Comparison of ENCODE assay signal across 14 cellular contexts in genomic region chrX:129717902-129718301, GRCh38. TPM values are rescaled to one million over a fixed set of nuclear protein-coding genes. Genes with fewer than 3 reads are reported as not detected.
A peak's percentile ranks its signal among the peaks of the same experiment; 100 is the strongest.
DNase-seq lines count a peak whose midpoint lies in the region; ATAC-seq, FAIRE-seq and TF ChIP-seq lines count a peak whose summit lies in the region.
"Had no signal": no experiment of that assay in that cellular context is flagged by ENCODE, and none has a peak within 500 bp of the region (broad histone marks: within the 10 kb centered on the region; RNA-seq: fewer than 3 reads in every experiment).

No MANE protein-coding gene starts in this region.

- H3K27ac Mint-ChIP-seq in progenitor cell of endocrine pancreas: no peak overlapping the region
- H3K27ac Mint-ChIP-seq: activated B cell treated with CpG ODN at 0.5 μM for 24 hours, neural progenitor cell had no signal

- H3K9ac ChIP-seq in GM23248 (no peak overlapping the region), fibroblast of lung (ENCODE audit: insufficient read depth, low read length) (no peak overlapping the region)
- H3K9ac ChIP-seq: neural progenitor cell had no signal

- ATAC-seq in SK-N-SH treated with all-trans-retinoic acid at 6 μM for 48 hours (peak; percentile 61), GM21515 (IDR thresholded peaks at IDR 0.05; ENCODE audit: unreplicated experiment) (no peak)
- ATAC-seq: stimulated activated naive CD8-positive, alpha-beta T cell treated with anti-CD3 and anti-CD28 coated beads, Interleukin-15, Interleukin-2, amounts not matched to agents 100 U/mL and 50 U/mL, for 24 hours had no signal

- H3K4me1 Mint-ChIP-seq in progenitor cell of endocrine pancreas (ENCODE audit: low read depth): peaks cover 1% of the 10 kb centered on the region

- in situ Hi-C loops in GM23248 (cut with MboI): no loop called here

- H3F3A ChIP-seq in GM23248 (ENCODE audit: insufficient read depth): no peaks in the 10 kb centered on the region

- WGBS in GM23248 (ENCODE audit: low coverage in 1 of 2, low lambda C conversion rate in 2 of 2, missing lambda C conversion rate in 2 of 2), 2 experiments: 2 to 5% methylated on average over 5 of the region's 5 CpGs
- WGBS in stomach, 5 donors: 67 to 78% (median 76%) methylated on average over 4 to 5 of the region's 5 CpGs

- H3K4me2 ChIP-seq in GM23248 (ENCODE audit: unreplicated experiment) (no peak overlapping the region), fibroblast of lung (ENCODE audit: extremely low read depth, insufficient read depth, low read length) (no peak overlapping the region)
- H3K4me2 ChIP-seq: neural progenitor cell had no signal

- H3K79me2 ChIP-seq in GM23248 (ENCODE audit: insufficient read depth) (no peaks in the 10 kb centered on the region), fibroblast of lung (ENCODE audit: control insufficient read depth, insufficient read depth, low read length) (no peaks in the 10 kb centered on the region)

- TF ChIP-seq POLR2A in stomach (IDR thresholded peaks at IDR 0.05): no peak

- H3K27ac ChIP-seq in GM23248: no peak overlapping the region
- no peak overlapping the region for H3K27ac ChIP-seq in fibroblast of lung (ENCODE audit: insufficient read depth, low read length)
- no peak overlapping the region for H3K27ac ChIP-seq in stomach
- H3K27ac ChIP-seq: neural progenitor cell had no signal

- peaks cover 3% of the 10 kb centered on the region for H3K9me3 Mint-ChIP-seq in progenitor cell of endocrine pancreas (ENCODE audit: low read depth)
- H3K9me3 Mint-ChIP-seq: activated B cell treated with CpG ODN at 0.5 μM for 24 hours, neural progenitor cell had no signal

- H4K20me1 ChIP-seq in GM23248 (ENCODE audit: insufficient read depth) (no peaks in the 10 kb centered on the region), fibroblast of lung (ENCODE audit: control insufficient read depth, extremely low read depth, insufficient read depth, low read length) (no peaks in the 10 kb centered on the region)

- no peak for FAIRE-seq in HTR-8/SVneo (lab: Jason Lieb, UNC)

- H3K4me3 ChIP-seq in GM23248 (no peak overlapping the region), fibroblast of lung (replicated peaks in 1 of 4; ENCODE audit: control extremely low read depth in 1 of 4, insufficient read depth in 1 of 4, low read depth in 3 of 4, low read length in 4 of 4) (no peak overlapping the region), stomach (no peak overlapping the region)
- H3K4me3 ChIP-seq: neural progenitor cell had no signal

- peaks cover 2% of the 10 kb centered on the region for H3K36me3 Mint-ChIP-seq in progenitor cell of endocrine pancreas (ENCODE audit: insufficient read depth)
- H3K36me3 Mint-ChIP-seq: neural progenitor cell had no signal

- no peak for TF ChIP-seq EP300 in stomach (IDR thresholded peaks at IDR 0.05)

- no peaks in the 10 kb centered on the region; the same call in 1 of the 2 replicates for H3K4me1 ChIP-seq in GM23248 (ENCODE audit: insufficient read depth)
- H3K4me1 ChIP-seq in fibroblast of lung (ENCODE audit: control insufficient read depth, extremely low read depth, insufficient read depth, low read length): no peaks in the 10 kb centered on the region
- H3K4me1 ChIP-seq in stomach: no peaks in the 10 kb centered on the region
- H3K4me1 ChIP-seq: neural progenitor cell had no signal

- peaks cover 4% of the 10 kb centered on the region for H3K27me3 Mint-ChIP-seq in progenitor cell of endocrine pancreas
- H3K27me3 Mint-ChIP-seq: activated B cell treated with CpG ODN at 0.5 μM for 24 hours had no signal

- no peak for TF ChIP-seq CTCF in fibroblast of lung (conservative IDR thresholded peaks at IDR 0.05 in 1 of 2, IDR thresholded peaks at IDR 0.05 in 1 of 2; ENCODE audit: low read depth in 1 of 2, low read length in 2 of 2)
- TF ChIP-seq CTCF in progenitor cell of endocrine pancreas (IDR thresholded peaks at IDR 0.05; ENCODE audit: unreplicated experiment): no peak
- no peak for TF ChIP-seq CTCF in stomach (IDR thresholded peaks at IDR 0.05)

- no peak overlapping the region for H3K4me3 Mint-ChIP-seq in progenitor cell of endocrine pancreas (ENCODE audit: low read depth)
- H3K4me3 Mint-ChIP-seq: activated B cell treated with CpG ODN at 0.5 μM for 24 hours, neural progenitor cell had no signal

- H3K27me3 ChIP-seq in GM23248 (replicated peaks; ENCODE audit: insufficient read depth): no peaks in the 10 kb centered on the region
- H3K27me3 ChIP-seq in fibroblast of lung (ENCODE audit: control insufficient read depth, insufficient read depth, low read length): no peaks in the 10 kb centered on the region
- no peaks in the 10 kb centered on the region for H3K27me3 ChIP-seq in stomach
- H3K27me3 ChIP-seq: neural progenitor cell had no signal

- H3K9me3 ChIP-seq in GM23248 (ENCODE audit: low read depth): no peaks in the 10 kb centered on the region
- H3K9me3 ChIP-seq in fibroblast of lung (ENCODE audit: control insufficient read depth, insufficient read depth, low read depth, low read length): no peaks in the 10 kb centered on the region
- H3K9me3 ChIP-seq in stomach: no peaks in the 10 kb centered on the region

- intact Hi-C loops in posterior vena cava (cut with DNase I): no loop called here
- intact Hi-C loops in stomach (cut with DNase I; ENCODE audit: low total_unique reads): no loop called here

- no peaks in the 10 kb centered on the region for H3K9me2 ChIP-seq in GM23248 (ENCODE audit: insufficient read depth)

- H2AFZ ChIP-seq in GM23248 (no peak overlapping the region), fibroblast of lung (ENCODE audit: low read length) (no peak overlapping the region)
- H2AFZ ChIP-seq: neural progenitor cell had no signal

- H3K36me3 ChIP-seq in GM23248 (ENCODE audit: low read depth) (no peaks in the 10 kb centered on the region), fibroblast of lung (ENCODE audit: control insufficient read depth, insufficient read depth, low read length) (no peaks in the 10 kb centered on the region), stomach (no peaks in the 10 kb centered on the region)
- H3K36me3 ChIP-seq: neural progenitor cell had no signal

- peak; percentile 80 for DNase-seq in GM23248
- DNase-seq in fibroblast of lung (ENCODE audit: low read depth in 2 of 2): peak; percentile 68 to 87
- DNase-seq in posterior vena cava (ENCODE audit: low spot score): peak; percentile 84
- DNase-seq in HTR-8/SVneo (ENCODE audit: insufficient read length, low spot score): no peak
- DNase-seq in progenitor cell of endocrine pancreas (ENCODE audit: low spot score, unreplicated experiment): no peak
- no peak for DNase-seq in stomach
- DNase-seq: activated B cell treated with CpG ODN at 0.5 μM for 24 hours; COR-L47; NCI-H446; stimulated activated naive CD8-positive, alpha-beta T cell treated with anti-CD3 and anti-CD28 coated beads, Interleukin-15, Interleukin-2, amounts not matched to agents 100 U/mL and 50 U/mL, for 24 hours had no signal

TF ChIP-seq in SK-N-SH treated with all-trans-retinoic acid at 6 μM for 48 hours, 23 proteins besides CTCF, POLR2A, EP300 and RAD21:
- TF ChIP-seq ZNF70 (CRISPR knock-in tag; IDR thresholded peaks at IDR 0.05): no peak
- no peak for TF ChIP-seq ARNTL (CRISPR knock-in tag; IDR thresholded peaks at IDR 0.05; ENCODE audit: borderline replicate concordance, low read depth)
TF ChIP-seq in SK-N-SH treated with all-trans-retinoic acid at 6 μM for 48 hours: peak in this region for 0.

RNA-seq across cellular contexts. Expression of gene XPNPEP2, which starts 20.9 kb away (rescaled TPM):
- 0.65 and 1.9 TPM in 2 replicates for total RNA-seq in GM23248 (2014; rRNA removed; shearing (Covaris generic))
- polyA plus RNA-seq in GM23248 (2016; fragmentation: Nextera tagmentation; extraction: Ambion mirVana): 0.56 and 0.74 TPM in 2 replicates
- total RNA-seq in fibroblast of lung: 0.17 and 1.5 TPM in 2 replicates
- 0.16 and 0.61 TPM in 2 replicates for polyA plus RNA-seq in fibroblast of lung
- 0.35 and 0.56 TPM in 2 replicates for polyA plus RNA-seq in fibroblast of lung (2012)
- not detected in 2 replicates for polyA minus RNA-seq in fibroblast of lung (ENCODE audit: low replicate concordance)
- total RNA-seq in posterior vena cava: 10 to 100 TPM; 11.3 to 29.3 TPM
- total RNA-seq in progenitor cell of endocrine pancreas: 0.11 TPM in 1 of 2 replicates, not detected in the other
- total RNA-seq in stomach: 10 to 100 TPM in 1 of 5 donors, 1 to 10 TPM in 3, under 1 TPM in 1; 0.72 to 16.3 (median 2.2) TPM
- polyA plus RNA-seq in stomach: 1 to 10 TPM in 1 of 3 donors, under 1 TPM in 2; 0.33 to 1.2 (median 0.92) TPM
- total RNA-seq: epithelial cell of proximal tubule had no signal

Comparison
In these comparisons a context has a peak if more than half of its experiments do, and no peak if none do; other contexts are left out.
1. DNase-seq: peak in GM23248 (single experiment), fibroblast of lung (2 of 2) and posterior vena cava (single experiment); none in HTR-8/SVneo (single experiment), progenitor cell of endocrine pancreas (single experiment) and stomach (single experiment).